ENCODE assay signal across 26 cellular contexts in genomic region chr1:80869299-80869698, GRCh38.
"Had no signal": no experiment of that assay in that cellular context is flagged by ENCODE, and none has a peak within 500 bp of the region (broad histone marks: within the 10 kb centered on the region; RNA-seq: fewer than 3 reads in every experiment).

No MANE protein-coding gene starts in this region.

- H3K27ac ChIP-seq: colonic mucosa, epithelial cell of prostate, esophagus squamous epithelium, gastrocnemius medialis, heart right ventricle, left lung, lower lobe of right lung had no signal

- DNase-seq: colonic mucosa; cortex of kidney; effector CD8-positive, alpha-beta T cell; effector memory CD8-positive, alpha-beta T cell; endodermal cell; erythroblast; esophagus squamous epithelium; foreskin fibroblast; foreskin melanocyte; gastrocnemius medialis; glutamatergic neuron; head of caudate nucleus; heart right ventricle; hippocampal formation; left cardiac atrium; left lung; left ventricle myocardium superior; lower lobe of right lung; mesenchymal stem cell; mucosa of descending colon; naive B cell had no signal

- H3K4me1 ChIP-seq: colonic mucosa, esophagus squamous epithelium, gastrocnemius medialis, heart right ventricle, left lung, lower lobe of right lung had no signal

- ATAC-seq: effector memory CD8-positive, alpha-beta T cell; esophagus mucosa; gastrocnemius medialis; heart right ventricle; left cardiac atrium; left lung; left ventricle myocardium superior; lower lobe of right lung; mucosa of descending colon had no signal

- H3K27me3 ChIP-seq: colonic mucosa, esophagus squamous epithelium, gastrocnemius medialis, heart right ventricle, left lung had no signal

- H3K9me3 ChIP-seq: colonic mucosa, esophagus squamous epithelium, gastrocnemius medialis, heart right ventricle, left lung, lower lobe of right lung, mucosa of descending colon had no signal

- H3K36me3 ChIP-seq: colonic mucosa, esophagus squamous epithelium, gastrocnemius medialis, heart right ventricle, left lung, lower lobe of right lung had no signal

- FAIRE-seq: endometrium, islet of Langerhans, keratinocyte had no signal

- H3K4me3 ChIP-seq: colonic mucosa, esophagus squamous epithelium, gastrocnemius medialis, heart right ventricle, left lung, lower lobe of right lung, mucosa of descending colon had no signal
